14 cellular contexts compared by ENCODE assay signal in the genomic region with DNA sequence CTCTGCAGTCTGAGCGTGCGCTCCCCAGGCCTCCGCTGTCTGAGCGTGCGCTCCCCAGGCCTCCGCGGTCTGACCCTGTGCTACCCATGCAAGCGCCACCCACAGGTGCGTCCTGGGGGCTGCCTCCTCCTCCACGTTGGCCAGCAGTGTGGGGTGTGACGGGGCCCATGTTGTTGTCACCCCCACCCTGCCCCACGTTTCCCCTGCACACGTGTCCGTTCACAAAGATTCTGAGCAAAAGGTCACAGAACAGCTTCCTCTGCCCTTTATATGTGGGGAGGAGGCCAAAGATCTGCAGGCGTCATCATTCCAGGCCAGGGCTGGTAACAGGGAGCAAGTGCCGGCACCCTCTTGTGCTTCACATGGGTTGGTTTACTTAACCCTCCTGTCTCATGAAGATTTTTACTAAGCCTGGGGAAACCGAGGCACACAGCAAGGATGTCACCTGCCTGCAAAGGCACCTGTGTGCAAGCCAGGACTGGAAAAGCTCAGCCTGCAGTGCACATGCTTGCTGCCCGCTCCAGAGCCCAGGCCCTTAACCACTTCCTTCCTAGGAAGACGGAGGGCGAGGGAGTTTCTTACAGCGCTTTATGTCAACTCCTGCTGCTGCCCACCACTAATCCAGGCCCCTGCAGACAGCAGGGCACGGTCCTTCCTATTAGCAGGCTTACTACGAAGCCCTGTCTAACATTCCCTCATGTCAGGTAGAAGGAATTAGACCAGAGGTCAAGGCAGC. TPM values are rescaled to one million over a fixed set of nuclear protein-coding genes. Genes with fewer than 3 reads are reported as not detected.
DNase-seq lines count a peak whose midpoint lies in the region; ATAC-seq and TF ChIP-seq lines count a peak whose summit lies in the region.
"Had no signal": no experiment of that assay in that cellular context is flagged by ENCODE, and none has a peak within 500 bp of the region (broad histone marks: within the 10 kb centered on the region; RNA-seq: fewer than 3 reads in every experiment).

No MANE protein-coding gene starts in this region.

- peak; percentile 45 for DNase-seq in MV-4-11 (lab: John Stamatoyannopoulos, UW)
- peak; percentile 76 to 84 for DNase-seq in dermis microvascular lymphatic vessel endothelial cell (ENCODE audit: low read depth in 2 of 2)
- DNase-seq in neuronal stem cell (ENCODE audit: low spot score): no peak
- no peak for DNase-seq in islet precursor cell
- DNase-seq in NCI-H510A treated with DMSO at 0.1 percent for 48 hours (lab: John Stamatoyannopoulos, UW): no peak
- no peak for DNase-seq in NCI-H774 (lab: John Stamatoyannopoulos, UW)
- DNase-seq: BE2C, DMS79 treated with DMSO at 0.1 percent for 48 hours, NCI-H146, NCI-H526 treated with DMSO at 0.1 percent for 48 hours had no signal

- peak overlapping the region; percentile 45 for H3K18ac ChIP-seq in neuronal stem cell (ENCODE audit: low read length)

- no peak overlapping the region for H3K27ac ChIP-seq in DOHH2 (ENCODE audit: low read depth, low read length)
- no peak overlapping the region for H3K27ac ChIP-seq in neuronal stem cell (replicated peaks; ENCODE audit: low read length)
- H3K27ac ChIP-seq: RWPE1 had no signal

- H3F3A ChIP-seq in DOHH2 (ENCODE audit: control insufficient read depth, insufficient read depth): peaks cover 6% of the 10 kb centered on the region; the same call in 1 of the 2 replicates

- no peak for TF ChIP-seq CTCF in DOHH2 (IDR thresholded peaks at IDR 0.05; ENCODE audit: low read depth, low read length, poor library complexity, severe bottlenecking)

- H3K14ac ChIP-seq in neuronal stem cell (ENCODE audit: low read length): no peak overlapping the region

- peak overlapping the region; percentile 38 for H3K4me2 ChIP-seq in DOHH2 (ENCODE audit: low read length)
- H3K4me2 ChIP-seq in neuronal stem cell (ENCODE audit: insufficient read depth, low read length, poor library complexity, severe bottlenecking): no peak overlapping the region

- no peak overlapping the region for H3K23ac ChIP-seq in neuronal stem cell (ENCODE audit: low read depth, low read length, poor library complexity)

- no peak overlapping the region for H2BK120ac ChIP-seq in neuronal stem cell (ENCODE audit: low read depth, low read length)

- H3K4ac ChIP-seq in neuronal stem cell (ENCODE audit: low read length): no peak overlapping the region

- H3K9me3 ChIP-seq in DOHH2 (ENCODE audit: control insufficient read depth, insufficient read depth, low read length): no peaks in the 10 kb centered on the region
- H3K9me3 ChIP-seq in neuronal stem cell (replicated peaks in 1 of 2; ENCODE audit: control insufficient read depth in 2 of 2, insufficient read depth in 1 of 2, low read depth in 1 of 2, low read length in 2 of 2): no peaks in the 10 kb centered on the region
- H3K9me3 ChIP-seq: BE2C had no signal

- H3K36me3 ChIP-seq in DOHH2 (ENCODE audit: control insufficient read depth, low read length) (no peaks in the 10 kb centered on the region; the same call in 1 of the 2 replicates), neuronal stem cell (replicated peaks in 1 of 2; ENCODE audit: control insufficient read depth in 2 of 2, insufficient read depth in 2 of 2, low read length in 2 of 2) (no peaks in the 10 kb centered on the region)
- H3K36me3 ChIP-seq: BE2C had no signal

- H3K4me3 ChIP-seq in DOHH2 (ENCODE audit: low read length) (no peak overlapping the region), neuronal stem cell (ENCODE audit: low read length in 2 of 2) (no peak overlapping the region)

- H3K27me3 ChIP-seq in DOHH2 (ENCODE audit: control insufficient read depth, low read length) (no peaks in the 10 kb centered on the region), neuronal stem cell (ENCODE audit: control insufficient read depth in 3 of 3, insufficient read depth in 3 of 3, low read depth in 1 of 3, low read length in 3 of 3) (no peaks in the 10 kb centered on the region)
- H3K27me3 ChIP-seq: BE2C had no signal

- H2BK5ac ChIP-seq in neuronal stem cell (ENCODE audit: low read length): peak overlapping the region; percentile 32

- no peak for ATAC-seq in HG02759 (IDR thresholded peaks at IDR 0.05; ENCODE audit: unreplicated experiment)
- ATAC-seq: stimulated activated effector memory CD8-positive, alpha-beta T cell treated with anti-CD3 and anti-CD28 coated beads, Interleukin-12 subunit alpha, Interleukin-12 subunit beta, amount 100 ng/mL, for 72 hours had no signal

- peaks cover 49% of the 10 kb centered on the region for H3K4me1 ChIP-seq in DOHH2 (ENCODE audit: control insufficient read depth, low read length)
- H3K4me1 ChIP-seq in neuronal stem cell (ENCODE audit: control insufficient read depth in 2 of 2, insufficient read depth in 1 of 2, low read depth in 1 of 2, low read length in 2 of 2): peaks cover 28 to 32% of the 10 kb centered on the region in 2 donors

- no peaks in the 10 kb centered on the region for H3K9me2 ChIP-seq in DOHH2 (replicated peaks; ENCODE audit: control insufficient read depth, low read length)

- no peak overlapping the region for H2AFZ ChIP-seq in neuronal stem cell (ENCODE audit: low read length)

- no CpG with 5 or more reads among the region's 23 CpGs for WGBS in neuronal stem cell (ENCODE audit: extremely low coverage in 2 of 2, insufficient read length in 2 of 2, insufficient replicate concordance in 1 of 2), 2 donors

- no peak overlapping the region for H2BK12ac ChIP-seq in neuronal stem cell (ENCODE audit: low read length)

- no peak overlapping the region for H2BK15ac ChIP-seq in neuronal stem cell (ENCODE audit: low read length)

- H2AK5ac ChIP-seq in neuronal stem cell (ENCODE audit: low read depth, low read length): no peak overlapping the region

- H3K79me1 ChIP-seq in neuronal stem cell (ENCODE audit: low read depth, low read length): no peaks in the 10 kb centered on the region

- no peak overlapping the region for H4K91ac ChIP-seq in neuronal stem cell (ENCODE audit: low read depth, low read length, poor library complexity)

- peak overlapping the region; percentile 61 for H3K9ac ChIP-seq in neuronal stem cell (ENCODE audit: low read depth, low read length, poor library complexity)

- peaks cover 17% of the 10 kb centered on the region for H3K79me2 ChIP-seq in DOHH2 (ENCODE audit: control insufficient read depth, low read length)

- H4K8ac ChIP-seq in neuronal stem cell (ENCODE audit: low read depth, low read length): no peak overlapping the region

- peaks cover 27% of the 10 kb centered on the region for H4K20me1 ChIP-seq in DOHH2 (ENCODE audit: control insufficient read depth, insufficient read depth, low read depth, low read length)

RNA-seq across cellular contexts. Expression of a gene that starts 4.8 kb away (rescaled TPM):
- 25.5 and 29.2 TPM in 2 replicates for total RNA-seq in dermis microvascular lymphatic vessel endothelial cell
- 1.7 TPM for polyA plus RNA-seq in neuronal stem cell (2013, experiment 1 of 2)
- polyA plus RNA-seq in neuronal stem cell (2013, experiment 2 of 2): 1.5 TPM

RNA-seq across cellular contexts. Expression of a gene that starts 38.7 kb away (rescaled TPM):
- total RNA-seq in dermis microvascular lymphatic vessel endothelial cell: 1.5 and 2.3 TPM in 2 replicates
- polyA plus RNA-seq in neuronal stem cell (2013, experiment 1 of 2): 0.63 TPM
- 0.66 TPM for polyA plus RNA-seq in neuronal stem cell (2013, experiment 2 of 2)

Comparison
In these comparisons a context has a peak if more than half of its experiments do, and no peak if none do; other contexts are left out.
1. DNase-seq: peak in MV-4-11 (single experiment) and dermis microvascular lymphatic vessel endothelial cell (2 of 2); none in neuronal stem cell (single experiment), islet precursor cell (single experiment), NCI-H510A treated with DMSO at 0.1 percent for 48 hours (single experiment) and NCI-H774 (single experiment).